In genomic region chr10:11822809-11823121, GRCh38 we compare ENCODE assay signal across 9 cellular contexts. TPM values are rescaled to one million over a fixed set of nuclear protein-coding genes. Genes with fewer than 3 reads are reported as not detected.
A peak's percentile ranks its signal among the peaks of the same experiment; 100 is the strongest.
DNase-seq lines count a peak whose midpoint lies in the region; ATAC-seq and TF ChIP-seq lines count a peak whose summit lies in the region.
"Had no signal": no experiment of that assay in that cellular context is flagged by ENCODE, and none has a peak within 500 bp of the region (broad histone marks: within the 10 kb centered on the region; RNA-seq: fewer than 3 reads in every experiment).

No MANE protein-coding gene starts in this region.

- H3K36me3 ChIP-seq in BJ (ENCODE audit: control insufficient read depth, insufficient read depth, low read length) (no peaks in the 10 kb centered on the region), PC-3 (ENCODE audit: low read depth, low read length) (no peaks in the 10 kb centered on the region), esophagus (ENCODE audit: control insufficient read depth in 2 of 2, insufficient read depth in 2 of 2, low read length in 1 of 2) (no peaks in the 10 kb centered on the region)

- H3K27ac ChIP-seq in PC-3 (ENCODE audit: low read length) (no peak overlapping the region), esophagus (ENCODE audit: low read depth in 2 of 2, low read length in 1 of 2) (no peak overlapping the region)
- H3K27ac ChIP-seq in CD4-positive, alpha-beta T cell (ENCODE audit: low read depth, low read length), result no peak overlapping the region

- 63 to 75% methylated on average over 7 of the region's 8 CpGs for WGBS in esophagus, 2 donors

- peaks cover 16% of the 10 kb centered on the region for H3K27me3 Mint-ChIP-seq in osteocyte (ENCODE audit: unreplicated experiment)
- H3K27me3 Mint-ChIP-seq in CD4-positive, alpha-beta T cell, result peaks cover 56% of the 10 kb centered on the region

- peak overlapping the region; percentile 64 for H3K4me3 Mint-ChIP-seq in osteocyte (ENCODE audit: unreplicated experiment)
- no peak overlapping the region for H3K4me3 Mint-ChIP-seq in CD4-positive, alpha-beta T cell

- H3K9ac ChIP-seq in PC-3 (ENCODE audit: low read length), result peak overlapping the region; percentile 85

- H4K20me1 ChIP-seq in PC-3 (ENCODE audit: low read length), result peaks cover 12% of the 10 kb centered on the region; the same call in 1 of the 2 replicates

- H3F3A ChIP-seq in PC-3 (ENCODE audit: low read length, unreplicated experiment), result no peaks in the 10 kb centered on the region

- no peaks in the 10 kb centered on the region for H3K9me3 ChIP-seq in PC-3 (ENCODE audit: low read length)
- no peaks in the 10 kb centered on the region for H3K9me3 ChIP-seq in esophagus (ENCODE audit: control insufficient read depth in 2 of 2, insufficient read depth in 1 of 2, low read depth in 1 of 2, low read length in 1 of 2)
- H3K9me3 ChIP-seq in CD4-positive, alpha-beta T cell (ENCODE audit: control insufficient read depth, low read length), result no peaks in the 10 kb centered on the region

- H3K9me3 Mint-ChIP-seq in osteocyte (ENCODE audit: unreplicated experiment), result no peaks in the 10 kb centered on the region
- H3K9me3 Mint-ChIP-seq in CD4-positive, alpha-beta T cell, result no peaks in the 10 kb centered on the region

- H3K4me2 ChIP-seq in PC-3 (ENCODE audit: low read length), result peak overlapping the region; percentile 93

- DNase-seq in BJ (ENCODE audit: low read depth) (no peak), PC-3 (no peak), osteocyte (ENCODE audit: extremely low spot score, unreplicated experiment) (no peak), NCI-H187 treated with DMSO at 0.1 percent for 48 hours (lab: John Stamatoyannopoulos, UW) (no peak), mucosa of gallbladder (ENCODE audit: low spot score) (no peak)
- DNase-seq in CD4-positive, alpha-beta T cell, result no peak
- DNase-seq: amniotic stem cell had no signal

- intact Hi-C loops in PC-3 (cut with micrococcal nuclease), result no loop called here
- intact Hi-C loops in CD4-positive, alpha-beta T cell (cut with DNase I, micrococcal nuclease), result no loop called here

- H3K79me2 ChIP-seq in PC-3 (ENCODE audit: low read length), result peaks cover 46% of the 10 kb centered on the region

- POLR2A ChIA-PET in BJ (lab: Charles Lee), result no interaction called here
- POLR2A ChIA-PET in PC-3 (lab: Charles Lee; ENCODE audit: unreplicated experiment), result no interaction called here
- POLR2A ChIA-PET in CD4-positive, alpha-beta T cell (lab: Charles Lee), result no interaction called here

- no peaks in the 10 kb centered on the region; the same call in 1 of the 2 replicates for H3K27me3 ChIP-seq in BJ (ENCODE audit: control insufficient read depth, insufficient read depth, low read length)
- H3K27me3 ChIP-seq in PC-3 (ENCODE audit: low read length), result no peaks in the 10 kb centered on the region
- H3K27me3 ChIP-seq in esophagus (ENCODE audit: control insufficient read depth in 1 of 2, insufficient read depth in 2 of 2, low read length in 2 of 2), result no peaks in the 10 kb centered on the region
- H3K27me3 ChIP-seq in CD4-positive, alpha-beta T cell (ENCODE audit: control insufficient read depth, insufficient read depth, low read length), result peaks cover 27% of the 10 kb centered on the region

- H3K27ac Mint-ChIP-seq in osteocyte (ENCODE audit: unreplicated experiment), result no peak overlapping the region
- no peak overlapping the region for H3K27ac Mint-ChIP-seq in CD4-positive, alpha-beta T cell

- peak overlapping the region; percentile 77 for H2AFZ ChIP-seq in PC-3 (ENCODE audit: low read length)

- H3K36me3 Mint-ChIP-seq in osteocyte (ENCODE audit: unreplicated experiment), result peaks cover 2% of the 10 kb centered on the region
- H3K36me3 Mint-ChIP-seq in CD4-positive, alpha-beta T cell (ENCODE audit: low read depth), result no peaks in the 10 kb centered on the region

- CTCF ChIA-PET in BJ (lab: Yijun Ruan, JAX) (no interaction called here), PC-3 (lab: Charles Lee) (interaction anchor here (1.2 kb wide), 1 partner anchor 40 kb away, joined by 3 read pairs; no protein-coding TSS in a partner anchor)
- CTCF ChIA-PET in CD4-positive, alpha-beta T cell (lab: Charles Lee), result no interaction called here

- BruUV-seq in PC-3 (replicated peaks; lab: Mats Ljungman, UMichigan), result no TSS peak

- no peak for ATAC-seq in PC-3
- no peak for ATAC-seq in GM18858 (IDR thresholded peaks at IDR 0.05; ENCODE audit: unreplicated experiment)
- ATAC-seq in CD4-positive, alpha-beta T cell (ENCODE audit: poor library complexity), result no peak

- H3K4me1 ChIP-seq in PC-3 (ENCODE audit: insufficient read depth, low read length) (peaks cover 21% of the 10 kb centered on the region), esophagus (ENCODE audit: control insufficient read depth in 2 of 2, insufficient read depth in 2 of 2, low read length in 1 of 2) (peaks cover 3 to 4% of the 10 kb centered on the region in 2 donors)

- TF ChIP-seq CTCF in BJ (IDR thresholded peaks at IDR 0.05; ENCODE audit: insufficient read depth, low read depth, low read length), result no peak
- TF ChIP-seq CTCF in PC-3 (conservative IDR thresholded peaks at IDR 0.05; ENCODE audit: low read depth, low read length), result no peak
- TF ChIP-seq CTCF in osteocyte (IDR thresholded peaks at IDR 0.05), result no peak
- TF ChIP-seq CTCF in CD4-positive, alpha-beta T cell (IDR thresholded peaks at IDR 0.05), result no peak

- no peaks in the 10 kb centered on the region for H3K9me2 ChIP-seq in PC-3 (replicated peaks; ENCODE audit: low read length)

- H3K4me3 ChIP-seq in BJ (ENCODE audit: low read depth, low read length) (peak overlapping the region; percentile 76), PC-3 (ENCODE audit: low read length) (peak overlapping the region; percentile 91), esophagus (ENCODE audit: low read depth in 1 of 2, low read length in 2 of 2) (peak overlapping the region; percentile 84 to 91)

- H3K4me1 Mint-ChIP-seq in osteocyte (ENCODE audit: unreplicated experiment), result peaks cover 24% of the 10 kb centered on the region
- peaks cover 14% of the 10 kb centered on the region for H3K4me1 Mint-ChIP-seq in CD4-positive, alpha-beta T cell (ENCODE audit: low read depth)

RNA-seq across cellular contexts. Expression of gene PROSER2, which starts 0.4 kb away (rescaled TPM):
- polyA plus RNA-seq in BJ (2011; rRNA removed) (1.2 TPM in 2 replicates), esophagus (1 to 10 TPM; 5.2 to 6.8 TPM)
- 0.62 TPM in 2 replicates for polyA minus RNA-seq in BJ (2011; rRNA and poly(A)+ RNA removed)
- total RNA-seq in PC-3 (2014; rRNA removed) (52.5 and 66.0 TPM in 2 replicates), osteocyte (7.1 and 8.8 TPM in 2 replicates), mucosa of gallbladder (8.8 TPM)
- 1 to 10 TPM; 1.1 TPM for total RNA-seq in CD4-positive, alpha-beta T cell
